Comparison of ENCODE assay signal across 7 cellular contexts in the genomic region with DNA sequence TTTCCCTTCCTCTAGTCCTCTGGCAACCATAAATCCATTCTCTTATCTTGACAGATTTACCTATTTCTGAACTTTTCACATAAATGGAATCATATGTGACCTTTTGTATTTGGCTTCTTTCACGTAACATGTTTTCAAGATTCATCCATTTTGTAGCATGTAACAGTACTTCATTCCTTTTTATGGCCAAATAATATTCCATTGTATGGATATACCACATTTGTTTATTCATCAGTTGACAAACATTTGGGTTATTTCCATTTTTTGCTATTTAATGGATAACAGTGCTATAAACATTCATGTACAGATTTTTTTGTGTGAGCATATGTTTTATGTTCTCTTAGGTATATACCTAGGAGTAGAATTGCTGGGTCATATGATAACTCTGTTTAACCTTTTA.
"Had no signal": no experiment of that assay in that cellular context is flagged by ENCODE, and none has a peak within 500 bp of the region (broad histone marks: within the 10 kb centered on the region; RNA-seq: fewer than 3 reads in every experiment).

No MANE protein-coding gene starts in this region.

- H3K27me3 Mint-ChIP-seq: IgD-negative memory B cell had no signal

- H3K27ac ChIP-seq: HL-60 had no signal

- H3K4me1 Mint-ChIP-seq: IgD-negative memory B cell had no signal

- FAIRE-seq: HepG2, HTR-8/SVneo had no signal

- ATAC-seq: HepG2 had no signal

- H3K27ac Mint-ChIP-seq: IgD-negative memory B cell had no signal

- DNase-seq: IMR-90, KBM-7, KG1 had no signal
